1 cellular context compared by ENCODE assay signal in genomic region chr3:127182446-127182845, GRCh38.
TF ChIP-seq lines count a peak whose summit lies in the region.

No MANE protein-coding gene starts in this region.

TF ChIP-seq in HepG2, 621 proteins besides CTCF, POLR2A, EP300 and RAD21:
- no peak for TF ChIP-seq SP1 (IDR thresholded peaks at IDR 0.05)
- TF ChIP-seq SP1 (CRISPR knock-in tag; IDR thresholded peaks at IDR 0.05): no peak
- no peak for TF ChIP-seq FOXA1 (IDR thresholded peaks at IDR 0.05)
- TF ChIP-seq FOXA1 (CRISPR knock-in tag; IDR thresholded peaks at IDR 0.05): no peak
